ENCODE assay signal across 8 cellular contexts in genomic region chr17:14427914-14428639, GRCh38.
DNase-seq lines count a peak whose midpoint lies in the region; ATAC-seq and TF ChIP-seq lines count a peak whose summit lies in the region.

No MANE protein-coding gene starts in this region.

- H3K4me3 ChIP-seq in Peyer's patch: peak overlapping the region in 1 of 4 donors; percentile 5
- H3K4me3 ChIP-seq in tibial artery: no peak overlapping the region
- H3K4me3 ChIP-seq in PC-9: no peak overlapping the region

- H3K9me3 ChIP-seq in Peyer's patch (no peaks in the 10 kb centered on the region), tibial artery (no peaks in the 10 kb centered on the region), PC-9 (ENCODE audit: insufficient read depth, low read depth) (no peaks in the 10 kb centered on the region)

- H3K4me2 ChIP-seq in PC-9: no peak overlapping the region

- H3K4me1 ChIP-seq in Peyer's patch (peaks cover 0 to 4% (median 0%) of the 10 kb centered on the region in 4 donors), tibial artery (no peaks in the 10 kb centered on the region), PC-9 (replicated peaks; ENCODE audit: insufficient read depth) (no peaks in the 10 kb centered on the region)

- H3K4me1 Mint-ChIP-seq in stimulated activated effector memory CD8-positive, alpha-beta T cell treated with anti-CD3 and anti-CD28 coated beads, Interleukin-12 subunit alpha, Interleukin-12 subunit beta, amount 100 ng/mL, for 72 hours: peaks cover 49% of the 10 kb centered on the region

- H4K20me1 ChIP-seq in PC-9 (ENCODE audit: insufficient read depth): no peaks in the 10 kb centered on the region

- H3K36me3 Mint-ChIP-seq in stimulated activated effector memory CD8-positive, alpha-beta T cell treated with anti-CD3 and anti-CD28 coated beads, Interleukin-12 subunit alpha, Interleukin-12 subunit beta, amount 100 ng/mL, for 72 hours: no peaks in the 10 kb centered on the region

- BruUV-seq in PC-9 (replicated peaks; lab: Mats Ljungman, UMichigan): no TSS peak

- no peaks in the 10 kb centered on the region for H3F3A ChIP-seq in PC-9 (ENCODE audit: insufficient read depth, low read depth)

- no peaks in the 10 kb centered on the region for H3K36me3 ChIP-seq in Peyer's patch
- no peaks in the 10 kb centered on the region for H3K36me3 ChIP-seq in tibial artery
- H3K36me3 ChIP-seq in PC-9 (ENCODE audit: low read depth): no peaks in the 10 kb centered on the region

- H3K4me3 Mint-ChIP-seq in stimulated activated effector memory CD8-positive, alpha-beta T cell treated with anti-CD3 and anti-CD28 coated beads, Interleukin-12 subunit alpha, Interleukin-12 subunit beta, amount 100 ng/mL, for 72 hours: peak overlapping the region; percentile 58

- no peaks in the 10 kb centered on the region for H3K79me2 ChIP-seq in PC-9 (ENCODE audit: low read depth)

- no peak overlapping the region for H2AFZ ChIP-seq in PC-9

- H3K27ac Mint-ChIP-seq in stimulated activated effector memory CD8-positive, alpha-beta T cell treated with anti-CD3 and anti-CD28 coated beads, Interleukin-12 subunit alpha, Interleukin-12 subunit beta, amount 100 ng/mL, for 72 hours: peak overlapping the region; percentile 43

- TF ChIP-seq POLR2A in Peyer's patch (IDR thresholded peaks at IDR 0.05): no peak

- ATAC-seq in GM21576 (IDR thresholded peaks at IDR 0.05; ENCODE audit: unreplicated experiment): peak; percentile 72
- peak; percentile 99 for ATAC-seq in stimulated activated effector memory CD8-positive, alpha-beta T cell treated with anti-CD3 and anti-CD28 coated beads, Interleukin-12 subunit alpha, Interleukin-12 subunit beta, amount 100 ng/mL, for 72 hours

- DNase-seq in Peyer's patch (peak in 2 of 3 donors; percentile 73 to 79), tibial artery (no peak), PC-9 (no peak), RWPE1 (ENCODE audit: low spot score) (no peak), inferior parietal cortex (ENCODE audit: extremely low spot score) (no peak)
- DNase-seq in central memory CD4-positive, alpha-beta T cell: peak; percentile 67
- DNase-seq in stimulated activated effector memory CD8-positive, alpha-beta T cell treated with anti-CD3 and anti-CD28 coated beads, Interleukin-12 subunit alpha, Interleukin-12 subunit beta, amount 100 ng/mL, for 72 hours (ENCODE audit: low spot score in 2 of 2): peak; percentile 11 to 62

- H3K27me3 ChIP-seq in Peyer's patch (no peaks in the 10 kb centered on the region), tibial artery (no peaks in the 10 kb centered on the region), PC-9 (ENCODE audit: insufficient read depth, low read depth) (0 out of 2 replicates have a peak, but pooled peaks cover 4% of the 10 kb centered on the region)

- H3K9me2 ChIP-seq in PC-9 (ENCODE audit: insufficient read depth): no peaks in the 10 kb centered on the region

- H3K9me3 Mint-ChIP-seq in stimulated activated effector memory CD8-positive, alpha-beta T cell treated with anti-CD3 and anti-CD28 coated beads, Interleukin-12 subunit alpha, Interleukin-12 subunit beta, amount 100 ng/mL, for 72 hours: no peaks in the 10 kb centered on the region

- intact Hi-C loops in tibial artery (cut with DNase I; ENCODE audit: low total_unique reads) (no loop called here), PC-9 (cut with micrococcal nuclease; ENCODE audit: unreplicated experiment) (no loop called here)

- TF ChIP-seq CTCF in Peyer's patch (IDR thresholded peaks at IDR 0.05) (no peak), tibial artery (IDR thresholded peaks at IDR 0.05) (no peak), PC-9 (conservative IDR thresholded peaks at IDR 0.05) (no peak), RWPE1 (conservative IDR thresholded peaks at IDR 0.05; ENCODE audit: low read depth) (no peak)

- CTCF ChIA-PET in PC-9 (lab: Charles Lee) (no interaction called here), RWPE1 (lab: Yijun Ruan, JAX) (no interaction called here)

- H3K27ac ChIP-seq in Peyer's patch (peak overlapping the region in 1 of 4 donors; percentile 63), tibial artery (no peak overlapping the region), PC-9 (no peak overlapping the region), RWPE1 (no peak overlapping the region)

- POLR2A ChIA-PET in PC-9 (lab: Charles Lee; ENCODE audit: unreplicated experiment) (no interaction called here), RWPE1 (lab: Yijun Ruan, JAX; ENCODE audit: low non-redundant PET) (no interaction called here)

Comparison
In these comparisons a context has a peak if more than half of its experiments do, and no peak if none do; other contexts are left out.
1. DNase-seq: peak in Peyer's patch (2 of 3), central memory CD4-positive, alpha-beta T cell (single experiment) and stimulated activated effector memory CD8-positive, alpha-beta T cell treated with anti-CD3 and anti-CD28 coated beads, Interleukin-12 subunit alpha, Interleukin-12 subunit beta, amount 100 ng/mL, for 72 hours (2 of 2); none in tibial artery (0 of 2), PC-9 (0 of 2), RWPE1 (single experiment) and inferior parietal cortex (single experiment).